In the genomic region with DNA sequence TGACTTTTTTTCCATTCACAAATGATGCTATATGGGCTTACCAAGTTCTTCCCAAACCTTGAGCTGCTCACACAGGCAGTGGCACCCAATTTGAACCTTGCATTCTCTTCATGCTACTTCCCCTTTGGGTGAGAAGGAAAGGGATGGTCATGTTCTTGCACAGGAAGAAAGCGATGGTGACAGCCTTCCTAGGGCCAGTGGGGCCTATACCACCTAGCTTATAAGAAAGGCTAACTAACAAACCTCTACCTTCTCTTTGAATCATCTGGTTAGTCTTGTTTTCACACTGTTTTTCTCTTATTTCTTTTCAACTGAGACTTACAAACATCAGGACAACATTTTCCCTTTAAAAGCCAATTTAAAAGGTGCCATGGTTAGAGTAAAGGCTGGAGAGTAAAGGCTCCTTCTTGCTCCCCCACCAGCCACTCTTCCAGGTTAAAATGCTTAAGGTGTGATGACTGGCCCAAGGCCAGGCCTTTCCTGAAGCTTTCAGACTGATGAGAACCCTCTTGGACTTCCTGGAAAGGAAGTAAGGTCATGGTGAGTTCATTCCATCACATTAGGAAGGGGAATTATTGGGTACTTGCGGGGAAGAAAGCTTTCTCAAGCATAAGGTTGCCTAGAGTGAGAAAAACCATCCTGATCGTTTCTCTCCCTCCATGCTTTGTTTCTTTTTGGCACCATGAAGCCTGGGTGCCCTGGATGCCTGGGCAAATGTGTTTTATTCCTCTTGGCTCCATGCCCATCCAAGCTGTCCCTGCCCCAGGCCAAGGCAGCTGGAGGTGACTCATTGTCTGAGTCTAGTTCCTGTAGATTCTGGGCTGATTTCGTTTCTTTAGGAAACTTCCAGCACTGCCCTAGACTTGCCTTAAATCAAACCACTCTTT, we compare ENCODE assay signal across 9 cellular contexts. TPM values are rescaled to one million over a fixed set of nuclear protein-coding genes. Genes with fewer than 3 reads are reported as not detected.
DNase-seq lines count a peak whose midpoint lies in the region; ATAC-seq and TF ChIP-seq lines count a peak whose summit lies in the region.
"Had no signal": no experiment of that assay in that cellular context is flagged by ENCODE, and none has a peak within 500 bp of the region (broad histone marks: within the 10 kb centered on the region; RNA-seq: fewer than 3 reads in every experiment).

No MANE protein-coding gene starts in this region.

- H3K4me2 ChIP-seq in PC-9 (peak overlapping the region; percentile 46), fibroblast of lung (ENCODE audit: extremely low read depth, insufficient read depth, low read length) (no peak overlapping the region), parathyroid adenoma (ENCODE audit: low read length) (no peak overlapping the region)

- CTCF ChIA-PET in PC-9 (lab: Charles Lee): no interaction called here

- H3K27me3 Mint-ChIP-seq in activated T-helper 17 cell treated with anti-CD3 and anti-CD28 coated beads, Interleukin-2, amount 50 U/mL, for 72 hours: no peaks in the 10 kb centered on the region

- intact Hi-C loops in PC-9 (cut with micrococcal nuclease; ENCODE audit: unreplicated experiment): loop anchor here (5.0 kb wide), 1 partner anchor 34 kb away; no protein-coding TSS in a partner anchor

- no peaks in the 10 kb centered on the region for H3K9me3 Mint-ChIP-seq in activated T-helper 17 cell treated with anti-CD3 and anti-CD28 coated beads, Interleukin-2, amount 50 U/mL, for 72 hours
- H3K9me3 Mint-ChIP-seq: nephron progenitor cell had no signal

- no peaks in the 10 kb centered on the region for H3K36me3 Mint-ChIP-seq in activated T-helper 17 cell treated with anti-CD3 and anti-CD28 coated beads, Interleukin-2, amount 50 U/mL, for 72 hours (ENCODE audit: low read depth)

- H3K4me1 ChIP-seq in PC-9 (replicated peaks; ENCODE audit: insufficient read depth) (peaks cover 29% of the 10 kb centered on the region), fibroblast of lung (ENCODE audit: control insufficient read depth, extremely low read depth, insufficient read depth, low read length) (peaks cover 5% of the 10 kb centered on the region), parathyroid adenoma (peaks cover 17% of the 10 kb centered on the region)

- H3K36me3 ChIP-seq in PC-9 (ENCODE audit: low read depth): no peaks in the 10 kb centered on the region
- H3K36me3 ChIP-seq in fibroblast of lung (ENCODE audit: control insufficient read depth, insufficient read depth, low read length): no peaks in the 10 kb centered on the region
- H3K36me3 ChIP-seq in parathyroid adenoma (ENCODE audit: control insufficient read depth, insufficient read depth, low read length): no peaks in the 10 kb centered on the region

- no peaks in the 10 kb centered on the region for H4K20me1 ChIP-seq in PC-9 (ENCODE audit: insufficient read depth)
- no peaks in the 10 kb centered on the region for H4K20me1 ChIP-seq in fibroblast of lung (ENCODE audit: control insufficient read depth, extremely low read depth, insufficient read depth, low read length)

- POLR2A ChIA-PET in PC-9 (lab: Charles Lee; ENCODE audit: unreplicated experiment): interaction anchor here (0.7 to 0.8 kb wide), 2 partner anchors 12 to 29 kb away, joined by 3 to 10 read pairs; no protein-coding TSS in a partner anchor

- H3K27me3 ChIP-seq in PC-9 (ENCODE audit: insufficient read depth, low read depth) (no peaks in the 10 kb centered on the region), fibroblast of lung (ENCODE audit: control insufficient read depth, insufficient read depth, low read length) (no peaks in the 10 kb centered on the region), parathyroid adenoma (ENCODE audit: control insufficient read depth, insufficient read depth, low read length) (no peaks in the 10 kb centered on the region)

- no peak overlapping the region for H3K27ac Mint-ChIP-seq in activated T-helper 17 cell treated with anti-CD3 and anti-CD28 coated beads, Interleukin-2, amount 50 U/mL, for 72 hours

- H3K9ac ChIP-seq in fibroblast of lung (ENCODE audit: insufficient read depth, low read length) (no peak overlapping the region), parathyroid adenoma (no peak overlapping the region)

- H2AFZ ChIP-seq in PC-9: 0 out of 2 replicates have a peak overlapping the region, but pooled peaks have one; percentile 40
- no peak overlapping the region for H2AFZ ChIP-seq in fibroblast of lung (ENCODE audit: low read length)
- peak overlapping the region; percentile 1 for H2AFZ ChIP-seq in parathyroid adenoma

- no peaks in the 10 kb centered on the region for H3K4me1 Mint-ChIP-seq in activated T-helper 17 cell treated with anti-CD3 and anti-CD28 coated beads, Interleukin-2, amount 50 U/mL, for 72 hours

- peak overlapping the region; percentile 84 for H3K27ac ChIP-seq in PC-9
- H3K27ac ChIP-seq in fibroblast of lung (ENCODE audit: insufficient read depth, low read length): no peak overlapping the region
- peak overlapping the region; percentile 77 for H3K27ac ChIP-seq in parathyroid adenoma

- H3K79me2 ChIP-seq in PC-9 (ENCODE audit: low read depth) (no peaks in the 10 kb centered on the region), fibroblast of lung (ENCODE audit: control insufficient read depth, insufficient read depth, low read length) (no peaks in the 10 kb centered on the region), parathyroid adenoma (no peaks in the 10 kb centered on the region)

- H3F3A ChIP-seq in PC-9 (ENCODE audit: insufficient read depth, low read depth): peaks cover 13% of the 10 kb centered on the region

- no peak overlapping the region for H3K4me3 Mint-ChIP-seq in activated T-helper 17 cell treated with anti-CD3 and anti-CD28 coated beads, Interleukin-2, amount 50 U/mL, for 72 hours
- H3K4me3 Mint-ChIP-seq: nephron progenitor cell had no signal

- DNase-seq in DMS53 (lab: John Stamatoyannopoulos, UW) (peak; percentile 89), PC-9 (peak; percentile 71 to 80), fibroblast of lung (ENCODE audit: low read depth in 2 of 2) (peak; percentile 77 to 89), GM13976 (ENCODE audit: low spot score) (no peak)
- no peak for DNase-seq in stimulated activated CD4-positive, alpha-beta T cell treated with anti-CD3 and anti-CD28 coated beads, Interleukin-4, amount 100 ng/mL, for 1 hour
- DNase-seq: nephron progenitor cell had no signal

- H3K9me3 ChIP-seq in PC-9 (ENCODE audit: insufficient read depth, low read depth): no peaks in the 10 kb centered on the region
- H3K9me3 ChIP-seq in fibroblast of lung (ENCODE audit: control insufficient read depth, insufficient read depth, low read depth, low read length): no peaks in the 10 kb centered on the region
- H3K9me3 ChIP-seq in parathyroid adenoma (ENCODE audit: control insufficient read depth, low read length): no peaks in the 10 kb centered on the region

- TF ChIP-seq CTCF in PC-9 (conservative IDR thresholded peaks at IDR 0.05) (no peak), fibroblast of lung (conservative IDR thresholded peaks at IDR 0.05 in 1 of 2, IDR thresholded peaks at IDR 0.05 in 1 of 2; ENCODE audit: low read depth in 1 of 2, low read length in 2 of 2) (no peak), parathyroid adenoma (IDR thresholded peaks at IDR 0.05) (no peak), GM13976 (IDR thresholded peaks at IDR 0.05; ENCODE audit: borderline replicate concordance, control extremely low read depth, extremely low read depth, insufficient read depth, missing control alignments) (no peak)

- in situ Hi-C loops in GM13976 (cut with MboI; ENCODE audit: low sequenced_read_pairs, unreplicated experiment): no loop called here

- ATAC-seq in HG03135 (IDR thresholded peaks at IDR 0.05; ENCODE audit: unreplicated experiment): no peak
- no peak for ATAC-seq in activated T-helper 17 cell treated with anti-CD3 and anti-CD28 coated beads, Interleukin-2, amount 50 U/mL, for 72 hours (replicated peaks)

- TSS peak; percentile 98 for BruUV-seq in PC-9 (replicated peaks; lab: Mats Ljungman, UMichigan)

- no peaks in the 10 kb centered on the region for H3K9me2 ChIP-seq in PC-9 (ENCODE audit: insufficient read depth)

- H3K4me3 ChIP-seq in PC-9 (no peak overlapping the region), fibroblast of lung (replicated peaks in 1 of 4; ENCODE audit: control extremely low read depth in 1 of 4, insufficient read depth in 1 of 4, low read depth in 3 of 4, low read length in 4 of 4) (no peak overlapping the region), parathyroid adenoma (ENCODE audit: low read depth, low read length) (no peak overlapping the region)

RNA-seq across cellular contexts. Expression of gene ITGB6, which starts 41.4 kb away (rescaled TPM):
- total RNA-seq in PC-9 (2021): 24.3 and 30.6 TPM in 2 replicates
- total RNA-seq in fibroblast of lung: not detected in 2 replicates
- polyA plus RNA-seq in fibroblast of lung: 0.01 TPM in 2 replicates
- not detected in 2 replicates for polyA plus RNA-seq in fibroblast of lung (2012)
- polyA minus RNA-seq in fibroblast of lung (ENCODE audit: low replicate concordance): not detected in 2 replicates
- not detected for total RNA-seq in activated T-helper 17 cell treated with anti-CD3 and anti-CD28 coated beads, Interleukin-2, amount 50 U/mL, for 72 hours

Comparison
In these comparisons a context has a peak if more than half of its experiments do, and no peak if none do; other contexts are left out.
1. DNase-seq: peak in DMS53 (single experiment), PC-9 (2 of 2) and fibroblast of lung (2 of 2); none in stimulated activated CD4-positive, alpha-beta T cell treated with anti-CD3 and anti-CD28 coated beads, Interleukin-4, amount 100 ng/mL, for 1 hour (single experiment) and GM13976 (single experiment).
2. RNA of gene ITGB6, which starts 41.4 kb away (total RNA-seq): 24.3 to 30.6 TPM in PC-9; not detected in fibroblast of lung and not detected in activated T-helper 17 cell treated with anti-CD3 and anti-CD28 coated beads, Interleukin-2, amount 50 U/mL, for 72 hours; every median in the first group is over 10 times any median in the second.